In genomic region chr9:91421022-91421765, GRCh38 we compare ENCODE assay signal across 8 cellular contexts. TPM values are rescaled to one million over a fixed set of nuclear protein-coding genes. Genes with fewer than 3 reads are reported as not detected.
DNase-seq lines count a peak whose midpoint lies in the region; ATAC-seq, FAIRE-seq and TF ChIP-seq lines count a peak whose summit lies in the region.

No MANE protein-coding gene starts in this region.

- TF ChIP-seq CTCF in BE2C (IDR thresholded peaks at IDR 0.05; ENCODE audit: low read depth, low read length) (peak; percentile 39), brain microvascular endothelial cell (IDR thresholded peaks at IDR 0.05; ENCODE audit: low read depth, low read length, missing control alignments) (peak; percentile 65), keratinocyte (optimal IDR thresholded peaks at IDR 0.05 in 1 of 3, IDR thresholded peaks at IDR 0.05 in 1 of 3, conservative IDR thresholded peaks at IDR 0.05 in 1 of 3; ENCODE audit: extremely low read depth in 1 of 3, insufficient read depth in 2 of 3, low read length in 3 of 3) (peak; percentile 24 to 63 (median 51))

- H3K27ac ChIP-seq in brain microvascular endothelial cell (peak overlapping the region; percentile 97), keratinocyte (ENCODE audit: control insufficient read depth, insufficient read depth, low read length) (peak overlapping the region; percentile 85)

- peak; percentile 35 for DNase-seq in BE2C
- DNase-seq in HuH-7.5 (ENCODE audit: low spot score) = peak; percentile 64
- DNase-seq in brain microvascular endothelial cell = peak; percentile 10
- no peak for DNase-seq in keratinocyte (ENCODE audit: low read depth, low spot score)
- DNase-seq in stimulated activated CD8-positive, alpha-beta memory T cell treated with anti-CD3 and anti-CD28 coated beads, Interleukin-4, amount 100 ng/mL, for 48 hours = peak; percentile 62
- no peak for DNase-seq in DMS53 treated with DMSO at 0.1 percent for 48 hours (lab: John Stamatoyannopoulos, UW; ENCODE audit: unreplicated experiment)
- DNase-seq in cerebellar cortex (ENCODE audit: low spot score) = no peak

- peak overlapping the region; percentile 90 for H3K9ac ChIP-seq in keratinocyte (ENCODE audit: control insufficient read depth, extremely low read depth, insufficient read depth, low read length)

- H3K9me1 ChIP-seq in keratinocyte (ENCODE audit: control insufficient read depth, extremely low read depth, insufficient read depth, low read length) = no peaks in the 10 kb centered on the region

- no peak overlapping the region for H2AFZ ChIP-seq in keratinocyte (ENCODE audit: control insufficient read depth, low read length)

- H4K20me1 ChIP-seq in keratinocyte (ENCODE audit: control insufficient read depth, extremely low read depth, insufficient read depth, low read length) = peaks cover under 1% of the 10 kb centered on the region

- dilution Hi-C loops in keratinocyte (cut with MboI; ENCODE audit: extremely low pct_ligation_motif_present, low sequenced_read_pairs) = no loop called here

- in situ Hi-C loops in brain microvascular endothelial cell (cut with HindIII; ENCODE audit: low pct_ligation_motif_present, low sequenced_read_pairs) = no loop called here

- no peak for FAIRE-seq in keratinocyte (lab: Jason Lieb, UNC)

- no peak for ATAC-seq in HG02642 (IDR thresholded peaks at IDR 0.05; ENCODE audit: poor library complexity, unreplicated experiment)

- H3K4me3 ChIP-seq in BE2C (ENCODE audit: low read depth, low read length) = peak overlapping the region; percentile 31; the same call in 1 of the 2 replicates
- H3K4me3 ChIP-seq in brain microvascular endothelial cell (ENCODE audit: low read depth, low read length) = peak overlapping the region; percentile 91
- H3K4me3 ChIP-seq in keratinocyte (ENCODE audit: control insufficient read depth in 2 of 3, extremely low read depth in 1 of 3, insufficient read depth in 2 of 3, low read depth in 1 of 3, low read length in 3 of 3) = peak overlapping the region; percentile 66 to 96 (median 84)

- H3K9me3 ChIP-seq in BE2C (no peaks in the 10 kb centered on the region), keratinocyte (ENCODE audit: control insufficient read depth, low read depth, low read length) (no peaks in the 10 kb centered on the region)

- H3K4me2 ChIP-seq in keratinocyte (ENCODE audit: control insufficient read depth, extremely low read depth, insufficient read depth, low read depth, low read length) = peak overlapping the region; percentile 93

- peaks cover 33% of the 10 kb centered on the region for H3K79me2 ChIP-seq in keratinocyte (ENCODE audit: control insufficient read depth, insufficient read depth, low read length)

- H3K27me3 ChIP-seq in BE2C = peaks cover 58% of the 10 kb centered on the region
- no peaks in the 10 kb centered on the region for H3K27me3 ChIP-seq in brain microvascular endothelial cell (replicated peaks)
- no peaks in the 10 kb centered on the region for H3K27me3 ChIP-seq in keratinocyte (ENCODE audit: control insufficient read depth, extremely low read depth, insufficient read depth, low read length)

- H3K4me1 ChIP-seq in BE2C = no peaks in the 10 kb centered on the region
- peaks cover 30% of the 10 kb centered on the region for H3K4me1 ChIP-seq in keratinocyte (ENCODE audit: control insufficient read depth, extremely low read depth, insufficient read depth, low read length)

- H3K36me3 ChIP-seq in BE2C (no peaks in the 10 kb centered on the region), brain microvascular endothelial cell (replicated peaks) (no peaks in the 10 kb centered on the region), keratinocyte (ENCODE audit: control insufficient read depth in 2 of 2, extremely low read depth in 1 of 2, insufficient read depth in 2 of 2, low read length in 2 of 2) (no peaks in the 10 kb centered on the region)

RNA-seq across cellular contexts. Expression of gene NFIL3, which starts 2.4 kb away (rescaled TPM):
- 3.8 TPM for polyA plus RNA-seq in BE2C (2012; ENCODE audit: insufficient read depth, insufficient read length, low read depth)
- 6.9 to 9.3 TPM (median 7.9 TPM) in 3 replicates for polyA plus RNA-seq in keratinocyte
- 73.1 TPM for polyA plus RNA-seq in keratinocyte (2011; ENCODE audit: low read depth)
- 5.3 and 9.3 TPM in 2 replicates for polyA plus RNA-seq in keratinocyte (2011; cell fraction: cytosol; rRNA removed)
- polyA plus RNA-seq in keratinocyte (2011; cell fraction: nucleus; rRNA removed) = 13.3 and 16.5 TPM in 2 replicates
- polyA plus RNA-seq in keratinocyte (2012; ENCODE audit: low replicate concordance) = 6.5 and 50.5 TPM in 2 replicates
- polyA minus RNA-seq in keratinocyte = 1.8 to 6.0 TPM (median 5.2 TPM) in 3 replicates
- polyA minus RNA-seq in keratinocyte (2011; cell fraction: cytosol; rRNA and poly(A)+ RNA removed) = 3.5 TPM
- 6.0 and 13.7 TPM in 2 replicates for polyA minus RNA-seq in keratinocyte (2011; cell fraction: nucleus; rRNA and poly(A)+ RNA removed)

RNA-seq across cellular contexts. Expression of gene AUH, which starts 59.5 kb away (rescaled TPM):
- 20.7 TPM for polyA plus RNA-seq in BE2C (2012; ENCODE audit: insufficient read depth, insufficient read length, low read depth)
- 3.5 to 5.5 TPM (median 3.9 TPM) in 3 replicates for polyA plus RNA-seq in keratinocyte
- polyA plus RNA-seq in keratinocyte (2011; ENCODE audit: low read depth) = 9.2 TPM
- polyA plus RNA-seq in keratinocyte (2011; cell fraction: cytosol; rRNA removed) = 3.4 and 5.2 TPM in 2 replicates
- polyA plus RNA-seq in keratinocyte (2011; cell fraction: nucleus; rRNA removed) = 4.6 and 6.7 TPM in 2 replicates
- 4.5 and 7.6 TPM in 2 replicates for polyA plus RNA-seq in keratinocyte (2012; ENCODE audit: low replicate concordance)
- 0.46 to 2.2 TPM (median 1.2 TPM) in 3 replicates for polyA minus RNA-seq in keratinocyte
- 5.0 TPM for polyA minus RNA-seq in keratinocyte (2011; cell fraction: cytosol; rRNA and poly(A)+ RNA removed)
- 5.0 and 7.1 TPM in 2 replicates for polyA minus RNA-seq in keratinocyte (2011; cell fraction: nucleus; rRNA and poly(A)+ RNA removed)

Comparison
In these comparisons a context has a peak if more than half of its experiments do, and no peak if none do; other contexts are left out.
1. DNase-seq: peak in BE2C (single experiment), HuH-7.5 (single experiment), brain microvascular endothelial cell (single experiment) and stimulated activated CD8-positive, alpha-beta memory T cell treated with anti-CD3 and anti-CD28 coated beads, Interleukin-4, amount 100 ng/mL, for 48 hours (single experiment); none in keratinocyte (single experiment), DMS53 treated with DMSO at 0.1 percent for 48 hours (single experiment) and cerebellar cortex (single experiment).
2. H3K4me3 ChIP-seq: peak in every context shown above with its lines; median percentile 91 in brain microvascular endothelial cell; 84 in keratinocyte; 31 in BE2C.
3. Peak in every context shown above with its lines, with median percentiles within 50 percentile points of each other: CTCF ChIP-seq.